ENCODE assay signal across 16 cellular contexts in genomic region chr18:58402951-58403702, GRCh38.
DNase-seq lines count a peak whose midpoint lies in the region; ATAC-seq and TF ChIP-seq lines count a peak whose summit lies in the region.
"Had no signal": no experiment of that assay in that cellular context is flagged by ENCODE, and none has a peak within 500 bp of the region (broad histone marks: within the 10 kb centered on the region; RNA-seq: fewer than 3 reads in every experiment).

No MANE protein-coding gene starts in this region.

- H3K4me3 ChIP-seq in heart left ventricle (no peak overlapping the region), neural progenitor cell (no peak overlapping the region), vagina (no peak overlapping the region)
- H3K4me3 ChIP-seq: MG63, SK-N-MC had no signal

- no peaks in the 10 kb centered on the region for H3F3A ChIP-seq in neural progenitor cell (ENCODE audit: low read depth)

- H3K27me3 ChIP-seq in heart left ventricle = no peaks in the 10 kb centered on the region
- H3K27me3 ChIP-seq in neural progenitor cell = no peaks in the 10 kb centered on the region
- H3K27me3 ChIP-seq in vagina = no peaks in the 10 kb centered on the region
- H3K27me3 ChIP-seq: MG63 had no signal

- TF ChIP-seq CTCF in heart left ventricle (IDR thresholded peaks at IDR 0.05) (no peak), neural progenitor cell (IDR thresholded peaks at IDR 0.05) (no peak), vagina (IDR thresholded peaks at IDR 0.05) (no peak)

- H3K9me3 ChIP-seq in heart left ventricle = no peaks in the 10 kb centered on the region
- H3K9me3 ChIP-seq in neural progenitor cell (ENCODE audit: low read depth) = no peaks in the 10 kb centered on the region
- H3K9me3 ChIP-seq in vagina = no peaks in the 10 kb centered on the region
- H3K9me3 ChIP-seq: MG63 had no signal

- peak; percentile 52 for ATAC-seq in Right ventricle myocardium superior (ENCODE audit: poor library complexity)
- peak; percentile 22 to 47 (median 38) for ATAC-seq in heart left ventricle
- no peak for ATAC-seq in GM18867 (IDR thresholded peaks at IDR 0.05; ENCODE audit: unreplicated experiment)
- ATAC-seq: activated CD8-positive, alpha-beta memory T cell treated with anti-CD3 and anti-CD28 coated beads, Interleukin-2, amount 10 ng/mL, durations not matched to agents 7 days and 5 days; natural killer cell had no signal

- 53 to 60% (median 57%) methylated on average over 11 to 13 of the region's 13 CpGs for WGBS in heart left ventricle, 4 donors

- no peak for TF ChIP-seq POLR2A in heart left ventricle (IDR thresholded peaks at IDR 0.05)
- no peak for TF ChIP-seq POLR2A in vagina (IDR thresholded peaks at IDR 0.05)

- intact Hi-C loops in Right ventricle myocardium superior (cut with DNase I) (loop anchor here (5.0 kb wide), 1 partner anchor 89 kb away; no protein-coding TSS in a partner anchor), cardiac septum (cut with DNase I) (loop anchor here (5.0 kb wide), 1 partner anchor 89 kb away; no protein-coding TSS in a partner anchor), heart left ventricle (cut with DNase I) (loop anchor here in 6 of 10 donors (1.0 to 10.0 kb wide), 5 partner anchors 89 to 364 kb away; no protein-coding TSS in a partner anchor), vagina (cut with DNase I) (no loop called here)

- H3K27me3 Mint-ChIP-seq in neural progenitor cell (ENCODE audit: insufficient read depth, low read depth) = no peaks in the 10 kb centered on the region

- H3K9me3 Mint-ChIP-seq in neural progenitor cell = no peaks in the 10 kb centered on the region
- H3K9me3 Mint-ChIP-seq: natural killer cell had no signal

- H3K4me1 Mint-ChIP-seq in neural progenitor cell = peaks cover 26% of the 10 kb centered on the region
- H3K4me1 Mint-ChIP-seq: natural killer cell had no signal

- DNase-seq in Right ventricle myocardium superior (no peak), cardiac septum (ENCODE audit: low spot score) (no peak), heart left ventricle (no peak), neural progenitor cell (ENCODE audit: low spot score) (peak; percentile 19), vagina (ENCODE audit: extremely low spot score in 2 of 2) (no peak), NCI-H82 (lab: John Stamatoyannopoulos, UW) (no peak), GOT3 (lab: John Stamatoyannopoulos, UW) (no peak)
- DNase-seq: activated CD4-positive, alpha-beta T cell treated with anti-CD3 and anti-CD28 coated beads for 1 hour; activated CD8-positive, alpha-beta memory T cell treated with anti-CD3 and anti-CD28 coated beads, Interleukin-2, amount 10 ng/mL, durations not matched to agents 7 days and 5 days; activated effector memory CD4-positive, alpha-beta T cell treated with Interleukin-2 at 50 U/mL for 16 hours; MG63; natural killer cell; stimulated activated CD4-positive, alpha-beta T cell treated with anti-CD3 and anti-CD28 coated beads, Interleukin-1b, Interleukin-23, amount 100 ng/mL, for 48 hours; T-helper 9 cell had no signal

- no peak overlapping the region for H3K4me3 Mint-ChIP-seq in neural progenitor cell
- H3K4me3 Mint-ChIP-seq: activated CD8-positive, alpha-beta memory T cell treated with anti-CD3 and anti-CD28 coated beads, Interleukin-2, amount 10 ng/mL, durations not matched to agents 7 days and 5 days; natural killer cell had no signal

- H3K4me2 ChIP-seq in neural progenitor cell = no peak overlapping the region

- H2AFZ ChIP-seq in neural progenitor cell (replicated peaks) = no peak overlapping the region

- H3K36me3 ChIP-seq in heart left ventricle (peaks cover 0 to 3% (median 0%) of the 10 kb centered on the region in 9 donors), neural progenitor cell (no peaks in the 10 kb centered on the region), vagina (no peaks in the 10 kb centered on the region)
- H3K36me3 ChIP-seq: MG63 had no signal

- H3K9ac ChIP-seq in neural progenitor cell = no peak overlapping the region

- H3K27ac ChIP-seq in heart left ventricle (peak overlapping the region in 2 of 12 donors; percentile 40 to 56), neural progenitor cell (no peak overlapping the region), vagina (peak overlapping the region; percentile 17)
- H3K27ac ChIP-seq: SK-N-MC had no signal

- H3K36me3 Mint-ChIP-seq in neural progenitor cell = no peaks in the 10 kb centered on the region
- H3K36me3 Mint-ChIP-seq: activated CD8-positive, alpha-beta memory T cell treated with anti-CD3 and anti-CD28 coated beads, Interleukin-2, amount 10 ng/mL, durations not matched to agents 7 days and 5 days; natural killer cell had no signal

- peaks cover 0 to 25% (median 9%) of the 10 kb centered on the region in 12 donors for H3K4me1 ChIP-seq in heart left ventricle
- peaks cover 4% of the 10 kb centered on the region for H3K4me1 ChIP-seq in neural progenitor cell
- peaks cover 15% of the 10 kb centered on the region for H3K4me1 ChIP-seq in vagina

- H3K79me2 ChIP-seq in neural progenitor cell (ENCODE audit: low read depth) = no peaks in the 10 kb centered on the region

- no peaks in the 10 kb centered on the region for H4K20me1 ChIP-seq in neural progenitor cell (ENCODE audit: low read depth)

- H3K27ac Mint-ChIP-seq in neural progenitor cell = peak overlapping the region; percentile 30
- H3K27ac Mint-ChIP-seq: activated CD8-positive, alpha-beta memory T cell treated with anti-CD3 and anti-CD28 coated beads, Interleukin-2, amount 10 ng/mL, durations not matched to agents 7 days and 5 days; natural killer cell had no signal
